ENCODE assay signal across 16 cellular contexts in the genomic region with DNA sequence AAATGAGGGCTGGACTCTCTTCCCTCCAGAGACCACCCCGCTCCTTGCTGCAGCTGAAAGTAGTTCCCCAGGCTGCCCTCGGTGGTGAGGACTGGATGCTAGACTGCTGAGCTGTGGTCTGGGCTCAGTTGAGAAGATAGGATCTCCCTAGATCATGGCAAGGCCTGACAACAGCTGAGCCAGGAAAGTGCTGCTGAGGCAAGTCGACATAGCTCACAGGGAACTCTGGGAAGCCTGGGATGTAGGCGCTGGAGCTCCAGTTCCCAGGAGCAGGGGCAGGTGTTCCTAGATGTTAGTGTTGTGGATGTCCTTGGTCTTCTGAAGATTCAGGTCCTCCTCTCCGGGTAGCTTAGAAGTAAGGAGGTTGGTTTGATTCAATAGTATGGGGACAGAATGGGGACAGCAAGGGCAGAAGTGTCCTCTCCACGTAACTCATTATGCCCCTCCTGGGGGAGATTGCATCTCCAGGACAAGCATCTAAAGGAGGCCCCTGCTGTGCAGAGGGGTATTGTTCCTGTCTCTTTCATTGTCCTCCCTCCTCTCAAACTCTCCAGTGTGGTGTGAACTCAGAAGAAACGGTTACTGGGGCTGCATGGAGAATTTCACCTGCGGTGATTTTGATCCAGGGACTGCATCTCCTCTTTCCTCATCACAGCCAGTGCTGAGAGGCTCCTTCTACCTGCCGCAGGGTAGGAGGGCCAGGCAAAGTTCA. TPM values are rescaled to one million over a fixed set of nuclear protein-coding genes. Genes with fewer than 3 reads are reported as not detected.
DNase-seq lines count a peak whose midpoint lies in the region; ATAC-seq lines count a peak whose summit lies in the region.
"Had no signal": no experiment of that assay in that cellular context is flagged by ENCODE, and none has a peak within 500 bp of the region (broad histone marks: within the 10 kb centered on the region; RNA-seq: fewer than 3 reads in every experiment).

No MANE protein-coding gene starts in this region.

- no peak overlapping the region for H3K4me2 ChIP-seq in Karpas-422 (ENCODE audit: low read depth, low read length, poor library complexity, severe bottlenecking)
- H3K4me2 ChIP-seq: hepatocyte had no signal

- no peaks in the 10 kb centered on the region for H3K9me3 Mint-ChIP-seq in activated T-cell treated with anti-CD3 and anti-CD28 coated beads, Interleukin-2, amount 50 U/mL, for 24 hours
- no peaks in the 10 kb centered on the region for H3K9me3 Mint-ChIP-seq in stimulated activated naive B cell treated with anti-CD40 and anti-IgM and Interleukin-4, amounts not matched to agents 10 μg/mL and 1 μg/mL and 100 μg/mL, for 72 hours
- H3K9me3 Mint-ChIP-seq: mesothelial cell of epicardium had no signal

- no peak for ATAC-seq in stimulated activated naive B cell treated with anti-CD40 and anti-IgM and Interleukin-4, amounts not matched to agents 10 μg/mL and 1 μg/mL and 100 μg/mL, for 72 hours (replicated peaks)
- ATAC-seq in HG02678 (IDR thresholded peaks at IDR 0.05; ENCODE audit: unreplicated experiment): no peak

- H3K4me3 Mint-ChIP-seq in activated T-cell treated with anti-CD3 and anti-CD28 coated beads, Interleukin-2, amount 50 U/mL, for 24 hours: peak overlapping the region; percentile 23
- H3K4me3 Mint-ChIP-seq in stimulated activated naive B cell treated with anti-CD40 and anti-IgM and Interleukin-4, amounts not matched to agents 10 μg/mL and 1 μg/mL and 100 μg/mL, for 72 hours: no peak overlapping the region
- H3K4me3 Mint-ChIP-seq: mesothelial cell of epicardium had no signal

- H3K4me1 ChIP-seq in Karpas-422 (ENCODE audit: low read length): peaks cover 37% of the 10 kb centered on the region
- H3K4me1 ChIP-seq in ectodermal cell (ENCODE audit: control insufficient read depth, insufficient read depth, low read length): peaks cover 14% of the 10 kb centered on the region
- peaks cover 23% of the 10 kb centered on the region for H3K4me1 ChIP-seq in SJCRH30

- H3K36me3 Mint-ChIP-seq in activated T-cell treated with anti-CD3 and anti-CD28 coated beads, Interleukin-2, amount 50 U/mL, for 24 hours (ENCODE audit: low read depth): peaks cover 58% of the 10 kb centered on the region
- peaks cover 18 to 40% of the 10 kb centered on the region in 2 donors for H3K36me3 Mint-ChIP-seq in stimulated activated naive B cell treated with anti-CD40 and anti-IgM and Interleukin-4, amounts not matched to agents 10 μg/mL and 1 μg/mL and 100 μg/mL, for 72 hours
- H3K36me3 Mint-ChIP-seq: mesothelial cell of epicardium had no signal

- no peak overlapping the region for H2AFZ ChIP-seq in Karpas-422 (ENCODE audit: low read length)
- H2AFZ ChIP-seq: hepatocyte had no signal

- DNase-seq in activated T-cell treated with anti-CD3 and anti-CD28 coated beads, Interleukin-2, amount 50 U/mL, for 24 hours: no peak
- no peak for DNase-seq in activated T-cell treated with anti-CD3 and anti-CD28 coated beads, Interleukin-2, amount 50 U/mL, for 48 hours
- no peak for DNase-seq in Karpas-422
- no peak for DNase-seq in stimulated activated naive B cell treated with anti-CD40 and anti-IgM and Interleukin-4, amounts not matched to agents 10 μg/mL and 1 μg/mL and 100 μg/mL, for 72 hours
- no peak for DNase-seq in SJCRH30
- no peak for DNase-seq in T-helper 9 cell
- DNase-seq: activated CD4-positive, CD25-positive, alpha-beta regulatory T cell; kidney glomerular epithelial cell had no signal

- H3K9me3 ChIP-seq in Karpas-422 (ENCODE audit: low read length) (no peaks in the 10 kb centered on the region), ectodermal cell (ENCODE audit: control insufficient read depth, low read length) (no peaks in the 10 kb centered on the region), SJCRH30 (replicated peaks) (no peaks in the 10 kb centered on the region)

- no peaks in the 10 kb centered on the region for H3K9me2 ChIP-seq in Karpas-422 (replicated peaks; ENCODE audit: insufficient read depth, low read length)

- 51 to 59% methylated on average over 9 of the region's 9 CpGs for WGBS in ectodermal cell, 2 experiments

- peaks cover 20% of the 10 kb centered on the region for H3K79me2 ChIP-seq in Karpas-422 (ENCODE audit: low read length)

- H4K20me1 ChIP-seq in Karpas-422 (ENCODE audit: insufficient read depth, low read depth, low read length): peaks cover 13% of the 10 kb centered on the region; the same call in 1 of the 2 replicates

- peaks cover 15% of the 10 kb centered on the region; the same call in 1 of the 2 replicates for H3K36me3 ChIP-seq in Karpas-422 (ENCODE audit: insufficient read depth, low read length)
- no peaks in the 10 kb centered on the region for H3K36me3 ChIP-seq in ectodermal cell (ENCODE audit: control insufficient read depth, insufficient read depth, low read length)
- 0 out of 2 replicates have a peak, but pooled peaks cover 3% of the 10 kb centered on the region for H3K36me3 ChIP-seq in SJCRH30

- no peaks in the 10 kb centered on the region for H3K27me3 ChIP-seq in Karpas-422 (ENCODE audit: low read length)
- H3K27me3 ChIP-seq in ectodermal cell (ENCODE audit: control insufficient read depth, insufficient read depth, low read length, poor library complexity, severe bottlenecking): no peaks in the 10 kb centered on the region
- no peaks in the 10 kb centered on the region for H3K27me3 ChIP-seq in SJCRH30
- H3K27me3 ChIP-seq: hepatocyte had no signal

- no peak overlapping the region for H3K4me3 ChIP-seq in Karpas-422 (ENCODE audit: low read length)
- no peak overlapping the region for H3K4me3 ChIP-seq in ectodermal cell (ENCODE audit: insufficient read depth, low read depth, low read length)
- no peak overlapping the region for H3K4me3 ChIP-seq in SJCRH30
- H3K4me3 ChIP-seq: hepatocyte had no signal

- H3K27ac Mint-ChIP-seq in activated T-cell treated with anti-CD3 and anti-CD28 coated beads, Interleukin-2, amount 50 U/mL, for 24 hours: peak overlapping the region; percentile 84
- H3K27ac Mint-ChIP-seq in stimulated activated naive B cell treated with anti-CD40 and anti-IgM and Interleukin-4, amounts not matched to agents 10 μg/mL and 1 μg/mL and 100 μg/mL, for 72 hours: peak overlapping the region; percentile 9
- H3K27ac Mint-ChIP-seq: mesothelial cell of epicardium had no signal

- peaks cover 88% of the 10 kb centered on the region for H3K4me1 Mint-ChIP-seq in activated T-cell treated with anti-CD3 and anti-CD28 coated beads, Interleukin-2, amount 50 U/mL, for 24 hours (ENCODE audit: low read depth)
- H3K4me1 Mint-ChIP-seq in stimulated activated naive B cell treated with anti-CD40 and anti-IgM and Interleukin-4, amounts not matched to agents 10 μg/mL and 1 μg/mL and 100 μg/mL, for 72 hours: peaks cover 38 to 62% of the 10 kb centered on the region in 2 donors

- H3K27ac ChIP-seq in Karpas-422 (ENCODE audit: low read length) (no peak overlapping the region), ectodermal cell (ENCODE audit: insufficient read depth, low read depth, low read length, poor library complexity, severe bottlenecking) (peak overlapping the region; percentile 16), SJCRH30 (no peak overlapping the region; the same call in 1 of the 2 replicates)
- H3K27ac ChIP-seq: hepatocyte, RWPE1 had no signal

- H3K9ac ChIP-seq in Karpas-422 (ENCODE audit: low read length): 0 out of 2 replicates have a peak overlapping the region, but pooled peaks have one; percentile 14

- no peaks in the 10 kb centered on the region for H3K27me3 Mint-ChIP-seq in activated T-cell treated with anti-CD3 and anti-CD28 coated beads, Interleukin-2, amount 50 U/mL, for 24 hours
- H3K27me3 Mint-ChIP-seq in stimulated activated naive B cell treated with anti-CD40 and anti-IgM and Interleukin-4, amounts not matched to agents 10 μg/mL and 1 μg/mL and 100 μg/mL, for 72 hours: no peaks in the 10 kb centered on the region

RNA-seq across cellular contexts. Expression of gene CYB561D1, which starts 3.7 kb away (rescaled TPM):
- 6.2 and 7.1 TPM in 2 replicates for total RNA-seq in Karpas-422 (2014; rRNA removed; shearing (Covaris generic); ENCODE audit: low replicate concordance)
- 9.0 TPM for polyA plus RNA-seq in ectodermal cell (2013, experiment 1 of 4)
- polyA plus RNA-seq in ectodermal cell (2013, experiment 2 of 4): 10.4 TPM
- 7.8 TPM for polyA plus RNA-seq in ectodermal cell (2013, experiment 3 of 4)
- polyA plus RNA-seq in ectodermal cell (2013, experiment 4 of 4): 8.5 TPM
- 8.4 and 9.7 TPM in 2 replicates for total RNA-seq in SJCRH30 (2014; rRNA removed; shearing (Covaris generic))

RNA-seq across cellular contexts. Expression of gene AMIGO1, which starts 11.9 kb away (rescaled TPM):
- 0.37 and 1.1 TPM in 2 replicates for total RNA-seq in Karpas-422 (2014; rRNA removed; shearing (Covaris generic); ENCODE audit: low replicate concordance)
- 6.9 TPM for polyA plus RNA-seq in ectodermal cell (2013, experiment 1 of 4)
- polyA plus RNA-seq in ectodermal cell (2013, experiment 2 of 4): 6.5 TPM
- 5.9 TPM for polyA plus RNA-seq in ectodermal cell (2013, experiment 3 of 4)
- polyA plus RNA-seq in ectodermal cell (2013, experiment 4 of 4): 6.9 TPM
- 0.58 and 0.59 TPM in 2 replicates for total RNA-seq in SJCRH30 (2014; rRNA removed; shearing (Covaris generic))

RNA-seq across cellular contexts. Expression of gene ATXN7L2, which starts 13.9 kb away (rescaled TPM):
- 3.5 and 5.7 TPM in 2 replicates for total RNA-seq in Karpas-422 (2014; rRNA removed; shearing (Covaris generic); ENCODE audit: low replicate concordance)
- polyA plus RNA-seq in ectodermal cell (2013, experiment 1 of 4): 10.6 TPM
- 9.6 TPM for polyA plus RNA-seq in ectodermal cell (2013, experiment 2 of 4)
- polyA plus RNA-seq in ectodermal cell (2013, experiment 3 of 4): 11.2 TPM
- polyA plus RNA-seq in ectodermal cell (2013, experiment 4 of 4): 11.9 TPM
- 7.0 and 9.1 TPM in 2 replicates for total RNA-seq in SJCRH30 (2014; rRNA removed; shearing (Covaris generic))

RNA-seq across cellular contexts. Expression of gene SYPL2, which starts 31.3 kb away (rescaled TPM):
- total RNA-seq in Karpas-422 (2014; rRNA removed; shearing (Covaris generic); ENCODE audit: low replicate concordance): not detected in 2 replicates
- polyA plus RNA-seq in ectodermal cell (2013, experiment 1 of 4): not detected
- not detected for polyA plus RNA-seq in ectodermal cell (2013, experiment 2 of 4)
- polyA plus RNA-seq in ectodermal cell (2013, experiment 3 of 4): not detected
- not detected for polyA plus RNA-seq in ectodermal cell (2013, experiment 4 of 4)
- 0.65 and 0.86 TPM in 2 replicates for total RNA-seq in SJCRH30 (2014; rRNA removed; shearing (Covaris generic))
- total RNA-seq: dermis microvascular lymphatic vessel endothelial cell; occipital lobe; T-helper 1 cell treated with Interleukin-12 subunit alpha and Interleukin-12 subunit beta and Interleukin-4 antibody, amounts not matched to agents 30 ng/mL and 1 ng/mL, for 36 hours had no signal

RNA-seq across cellular contexts. Expression of gene GPR61, which starts 42.1 kb away (rescaled TPM):
- total RNA-seq in Karpas-422 (2014; rRNA removed; shearing (Covaris generic); ENCODE audit: low replicate concordance): not detected in 2 replicates
- polyA plus RNA-seq in ectodermal cell (2013, experiment 1 of 4): 1.6 TPM
- 1.7 TPM for polyA plus RNA-seq in ectodermal cell (2013, experiment 2 of 4)
- polyA plus RNA-seq in ectodermal cell (2013, experiment 3 of 4): 1.4 TPM
- 0.77 TPM for polyA plus RNA-seq in ectodermal cell (2013, experiment 4 of 4)
- 0.20 and 0.57 TPM in 2 replicates for total RNA-seq in SJCRH30 (2014; rRNA removed; shearing (Covaris generic))
- total RNA-seq: mesothelial cell of epicardium had no signal
